Comparison of ENCODE assay signal across 8 cellular contexts in the genomic region with DNA sequence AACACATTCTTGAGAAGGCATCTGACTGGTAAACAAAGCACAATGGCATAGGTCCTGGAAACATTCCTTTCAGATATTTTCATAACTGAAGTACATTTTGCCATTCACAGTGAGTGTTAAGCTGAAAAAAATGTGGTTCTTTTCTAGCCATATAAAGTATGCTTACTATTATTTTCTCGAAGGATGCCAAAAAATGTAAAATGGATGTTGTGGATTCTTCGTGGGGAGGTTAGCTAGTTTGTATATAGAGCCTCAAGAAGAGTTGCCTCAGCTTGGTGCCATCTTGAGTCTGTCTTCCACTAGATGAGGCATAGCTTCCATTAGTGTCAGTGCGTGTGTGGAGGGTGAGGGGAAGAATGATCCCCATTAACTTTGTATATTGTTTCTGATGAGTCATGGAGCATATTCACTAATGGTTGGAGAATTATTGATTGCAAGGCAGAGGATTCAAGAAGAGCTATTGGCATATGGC. TPM values are rescaled to one million over a fixed set of nuclear protein-coding genes. Genes with fewer than 3 reads are reported as not detected.
DNase-seq lines count a peak whose midpoint lies in the region; ATAC-seq and TF ChIP-seq lines count a peak whose summit lies in the region.

No MANE protein-coding gene starts in this region.

- H3K27me3 ChIP-seq in foreskin keratinocyte, result no peaks in the 10 kb centered on the region
- H3K27me3 ChIP-seq in thoracic aorta (replicated peaks; ENCODE audit: insufficient read depth), result no peaks in the 10 kb centered on the region

- no peak for ATAC-seq in foreskin keratinocyte
- ATAC-seq in thoracic aorta (ENCODE audit: insufficient number of reproducible peaks, low FRiP score, low read depth), result no peak

- H3K9me3 ChIP-seq in thoracic aorta, result no peaks in the 10 kb centered on the region

- DNase-seq in activated effector memory CD4-positive, alpha-beta T cell treated with anti-CD3 and anti-CD28 coated beads, Interleukin-2, amount 50 U/mL, for 16 hours, result peak; percentile 78
- DNase-seq in activated effector memory CD4-positive, alpha-beta T cell treated with Interleukin-2 at 50 U/mL for 16 hours, result no peak
- DNase-seq in activated CD4-positive, alpha-beta T cell treated with anti-CD3 and anti-CD28 coated beads, Interleukin-2, amount 50 U/mL, for 1 hour, result peak; percentile 38
- DNase-seq in foreskin keratinocyte (peak; percentile 42 to 54), thoracic aorta (ENCODE audit: low spot score) (no peak), glomerular visceral epithelial cell (ENCODE audit: extremely low spot score) (no peak), NCI-H1436 treated with DMSO at 0.1 percent for 48 hours (lab: John Stamatoyannopoulos, UW) (no peak), GM13976 (ENCODE audit: low spot score) (no peak)

- peak overlapping the region; percentile 5 for H3K27ac ChIP-seq in foreskin keratinocyte
- H3K27ac ChIP-seq in thoracic aorta, result peak overlapping the region; percentile 97 to 99

- peak; percentile 13 for TF ChIP-seq CTCF in foreskin keratinocyte (conservative IDR thresholded peaks at IDR 0.05)
- no peak for TF ChIP-seq CTCF in thoracic aorta (IDR thresholded peaks at IDR 0.05)
- TF ChIP-seq CTCF in GM13976 (IDR thresholded peaks at IDR 0.05; ENCODE audit: borderline replicate concordance, control extremely low read depth, extremely low read depth, insufficient read depth, missing control alignments), result no peak

- H3K4me1 ChIP-seq in foreskin keratinocyte, result peaks cover 27% of the 10 kb centered on the region
- peaks cover 36 to 51% of the 10 kb centered on the region in 2 donors for H3K4me1 ChIP-seq in thoracic aorta (ENCODE audit: control insufficient read depth in 1 of 2, low read depth in 2 of 2)

- in situ Hi-C loops in GM13976 (cut with MboI; ENCODE audit: low sequenced_read_pairs, unreplicated experiment), result no loop called here

- H3K4me3 ChIP-seq in thoracic aorta, result peak overlapping the region; percentile 85

- no peaks in the 10 kb centered on the region for H3K36me3 ChIP-seq in thoracic aorta

RNA-seq across cellular contexts. Expression of a gene that starts 4.1 kb away (rescaled TPM):
- total RNA-seq in foreskin keratinocyte (66.8 and 72.7 TPM in 2 replicates), thoracic aorta (1,000 to 10,000 TPM in 1 of 2 donors, 100 to 1,000 TPM in 1; 783 to 1,062 TPM)
- 14.1 and 16.8 TPM in 2 replicates for polyA plus RNA-seq in foreskin keratinocyte

Comparison
In these comparisons a context has a peak if more than half of its experiments do, and no peak if none do; other contexts are left out.
1. DNase-seq: peak in activated effector memory CD4-positive, alpha-beta T cell treated with anti-CD3 and anti-CD28 coated beads, Interleukin-2, amount 50 U/mL, for 16 hours (single experiment), activated CD4-positive, alpha-beta T cell treated with anti-CD3 and anti-CD28 coated beads, Interleukin-2, amount 50 U/mL, for 1 hour (single experiment) and foreskin keratinocyte (2 of 2); none in activated effector memory CD4-positive, alpha-beta T cell treated with Interleukin-2 at 50 U/mL for 16 hours (single experiment), thoracic aorta (single experiment), glomerular visceral epithelial cell (single experiment), NCI-H1436 treated with DMSO at 0.1 percent for 48 hours (single experiment) and GM13976 (single experiment).
2. RNA of a gene that starts 4.1 kb away (total RNA-seq): 783 to 1,062 TPM in thoracic aorta; 66.8 to 72.7 TPM in foreskin keratinocyte; every median in the first group is over 10 times any median in the second.